ENCODE assay signal across 20 cellular contexts in genomic region chrX:154630949-154631348, GRCh38. TPM values are rescaled to one million over a fixed set of nuclear protein-coding genes. Genes with fewer than 3 reads are reported as not detected.
"Had no signal": no experiment of that assay in that cellular context is flagged by ENCODE, and none has a peak within 500 bp of the region (broad histone marks: within the 10 kb centered on the region; RNA-seq: fewer than 3 reads in every experiment).

No MANE protein-coding gene starts in this region.

RNA-seq across cellular contexts. Expression of gene CTAG1B, which starts 11.9 kb away (rescaled TPM):
- total RNA-seq: activated naive CD4-positive, alpha-beta T cell treated with anti-CD3 and anti-CD28 coated beads for 36 hours; activated naive CD4-positive, alpha-beta T cell treated with anti-CD3 and anti-CD28 coated beads, Interleukin-2, amount 50 U/mL, for 72 hours; activated naive CD8-positive, alpha-beta T cell treated with anti-CD3 and anti-CD28 coated beads for 36 hours; activated naive CD8-positive, alpha-beta T cell treated with anti-CD3 and anti-CD28 coated beads, Interleukin-2, amount 10 ng/mL, durations not matched to agents 7 days and 5 days; activated T-cell treated with anti-CD3 and anti-CD28 coated beads, Interleukin-2, amount 50 U/mL, for 4 hours; activated T-cell treated with anti-CD3 and anti-CD28 coated beads, Interleukin-2, amount 50 U/mL, for 72 hours; activated T-helper 1 cell treated with anti-CD3 and anti-CD28 coated beads, Interleukin-12 subunit alpha, Interleukin-12 subunit beta, Interleukin-2, Interleukin-4 antibody, amounts not matched to agents 30 ng/mL and 10 ng/mL and 1 ng/mL, durations not matched to agents 14 hours and 24 hours and 36 hours; activated T-helper 17 cell treated with anti-CD3 and anti-CD28 coated beads, Interleukin-2, amount 50 U/mL, for 72 hours; activated T-helper 2 cell treated with anti-CD3 and anti-CD28 coated beads, Interferon-gamma antibody, Interleukin-2, Interleukin-4, amounts not matched to agents 10 μg/mL and 5 μg/mL and 100 μg/mL, durations not matched to agents 14 hours and 24 hours and 36 hours; adrenal gland; aorta; ascending aorta; astrocyte; body of pancreas; bronchial epithelial cell; cardiac muscle cell; cardiac septum; cerebellum; chondrocyte had no signal
- polyA plus RNA-seq: aorta, cardiac muscle cell had no signal

RNA-seq across cellular contexts. Expression of gene CTAG2, which starts 22.4 kb away (rescaled TPM):
- total RNA-seq: activated naive CD4-positive, alpha-beta T cell treated with anti-CD3 and anti-CD28 coated beads for 36 hours; activated naive CD4-positive, alpha-beta T cell treated with anti-CD3 and anti-CD28 coated beads, Interleukin-2, amount 50 U/mL, for 72 hours; activated T-cell treated with anti-CD3 and anti-CD28 coated beads, Interleukin-2, amount 50 U/mL, for 72 hours; activated T-helper 1 cell treated with anti-CD3 and anti-CD28 coated beads, Interleukin-12 subunit alpha, Interleukin-12 subunit beta, Interleukin-2, Interleukin-4 antibody, amounts not matched to agents 30 ng/mL and 10 ng/mL and 1 ng/mL, durations not matched to agents 14 hours and 24 hours and 36 hours; activated T-helper 17 cell treated with anti-CD3 and anti-CD28 coated beads, Interleukin-2, amount 50 U/mL, for 72 hours; activated T-helper 2 cell treated with anti-CD3 and anti-CD28 coated beads, Interferon-gamma antibody, Interleukin-2, Interleukin-4, amounts not matched to agents 10 μg/mL and 5 μg/mL and 100 μg/mL, durations not matched to agents 14 hours and 24 hours and 36 hours; aorta; ascending aorta; astrocyte; body of pancreas; breast epithelium; bronchial epithelial cell; cardiac muscle cell; cardiac septum; cerebellum; chondrocyte had no signal
- polyA plus RNA-seq: cardiac muscle cell had no signal

RNA-seq across cellular contexts. Expression of gene CTAG1A, which starts 46.0 kb away (rescaled TPM):
- total RNA-seq: activated naive CD4-positive, alpha-beta T cell treated with anti-CD3 and anti-CD28 coated beads for 36 hours; activated naive CD4-positive, alpha-beta T cell treated with anti-CD3 and anti-CD28 coated beads, Interleukin-2, amount 50 U/mL, for 72 hours; activated naive CD8-positive, alpha-beta T cell treated with anti-CD3 and anti-CD28 coated beads for 36 hours; activated naive CD8-positive, alpha-beta T cell treated with anti-CD3 and anti-CD28 coated beads, Interleukin-2, amount 10 ng/mL, durations not matched to agents 7 days and 5 days; activated T-cell treated with anti-CD3 and anti-CD28 coated beads, Interleukin-2, amount 50 U/mL, for 4 hours; activated T-cell treated with anti-CD3 and anti-CD28 coated beads, Interleukin-2, amount 50 U/mL, for 72 hours; activated T-helper 1 cell treated with anti-CD3 and anti-CD28 coated beads, Interleukin-12 subunit alpha, Interleukin-12 subunit beta, Interleukin-2, Interleukin-4 antibody, amounts not matched to agents 30 ng/mL and 10 ng/mL and 1 ng/mL, durations not matched to agents 14 hours and 24 hours and 36 hours; activated T-helper 17 cell treated with anti-CD3 and anti-CD28 coated beads, Interleukin-2, amount 50 U/mL, for 72 hours; activated T-helper 2 cell treated with anti-CD3 and anti-CD28 coated beads, Interferon-gamma antibody, Interleukin-2, Interleukin-4, amounts not matched to agents 10 μg/mL and 5 μg/mL and 100 μg/mL, durations not matched to agents 14 hours and 24 hours and 36 hours; adrenal gland; aorta; ascending aorta; astrocyte; body of pancreas; bronchial epithelial cell; cardiac muscle cell; cardiac septum; cerebellum; chondrocyte had no signal
- polyA plus RNA-seq: aorta, cardiac muscle cell had no signal
